In genomic region chr17:77429735-77429984, GRCh38 we compare ENCODE assay signal across 9 cellular contexts.
DNase-seq lines count a peak whose midpoint lies in the region; TF ChIP-seq lines count a peak whose summit lies in the region.
"Had no signal": no experiment of that assay in that cellular context is flagged by ENCODE, and none has a peak within 500 bp of the region (broad histone marks: within the 10 kb centered on the region; RNA-seq: fewer than 3 reads in every experiment).

No MANE protein-coding gene starts in this region.

- H3F3A ChIP-seq in DOHH2 (ENCODE audit: control insufficient read depth, insufficient read depth) (peaks cover 6% of the 10 kb centered on the region), SU-DHL-6 (ENCODE audit: insufficient read depth) (peaks cover 36% of the 10 kb centered on the region)

- H2AFZ ChIP-seq in SU-DHL-6 (ENCODE audit: low read depth, low read length, severe bottlenecking): no peak overlapping the region
- no peak overlapping the region for H2AFZ ChIP-seq in hepatocyte

- H3K36me3 ChIP-seq in DOHH2 (ENCODE audit: control insufficient read depth, low read length) (no peaks in the 10 kb centered on the region), SU-DHL-6 (ENCODE audit: low read length) (no peaks in the 10 kb centered on the region), hepatocyte (replicated peaks; ENCODE audit: insufficient read depth, low read depth) (no peaks in the 10 kb centered on the region), skeletal muscle satellite cell (ENCODE audit: insufficient read depth, low read length) (peaks cover 10% of the 10 kb centered on the region)

- H3K4me1 ChIP-seq in DOHH2 (ENCODE audit: control insufficient read depth, low read length): peaks cover 100% of the 10 kb centered on the region
- peaks cover 86% of the 10 kb centered on the region for H3K4me1 ChIP-seq in hepatocyte (ENCODE audit: insufficient read depth)
- H3K4me1 ChIP-seq in skeletal muscle satellite cell (ENCODE audit: control insufficient read depth, insufficient read depth, low read length): peaks cover 78% of the 10 kb centered on the region

- DNase-seq in hepatocyte (ENCODE audit: low spot score): no peak
- no peak for DNase-seq in AG08395 (ENCODE audit: low spot score)
- DNase-seq in NCI-H2081 treated with DMSO at 0.1 percent for 48 hours (lab: John Stamatoyannopoulos, UW): no peak
- DNase-seq in SKM-1 treated with dmso at 0.1 percent for 144 hours (lab: John Stamatoyannopoulos, UW; ENCODE audit: unreplicated experiment): no peak
- no peak for DNase-seq in DMS153 treated with DMSO at 0.1 percent for 48 hours (lab: John Stamatoyannopoulos, UW; ENCODE audit: unreplicated experiment)

- H3K9me3 ChIP-seq in DOHH2 (ENCODE audit: control insufficient read depth, insufficient read depth, low read length): no peaks in the 10 kb centered on the region
- no peaks in the 10 kb centered on the region for H3K9me3 ChIP-seq in SU-DHL-6 (ENCODE audit: insufficient read depth, low read length)
- H3K9me3 ChIP-seq in hepatocyte (ENCODE audit: low read depth): no peaks in the 10 kb centered on the region
- H3K9me3 ChIP-seq in skeletal muscle satellite cell (replicated peaks; ENCODE audit: low read length): no peaks in the 10 kb centered on the region

- H3K79me2 ChIP-seq in DOHH2 (ENCODE audit: control insufficient read depth, low read length) (peaks cover 11% of the 10 kb centered on the region), SU-DHL-6 (ENCODE audit: insufficient read depth, low read length) (peaks cover 9% of the 10 kb centered on the region; the same call in 1 of the 2 replicates), hepatocyte (peaks cover 88% of the 10 kb centered on the region)

- WGBS in hepatocyte (ENCODE audit: low lambda C conversion rate, missing lambda C conversion rate): 55% methylated on average over 5 of the region's 5 CpGs

- H3K9me2 ChIP-seq in DOHH2 (replicated peaks; ENCODE audit: control insufficient read depth, low read length): no peaks in the 10 kb centered on the region
- H3K9me2 ChIP-seq in SU-DHL-6 (replicated peaks; ENCODE audit: insufficient read depth, low read length): no peaks in the 10 kb centered on the region
- H3K9me2 ChIP-seq in hepatocyte (replicated peaks; ENCODE audit: insufficient read depth): no peaks in the 10 kb centered on the region

- no peaks in the 10 kb centered on the region for H3K27me3 ChIP-seq in DOHH2 (ENCODE audit: control insufficient read depth, low read length)
- H3K27me3 ChIP-seq in SU-DHL-6 (ENCODE audit: low read length): no peaks in the 10 kb centered on the region
- H3K27me3 ChIP-seq in hepatocyte: no peaks in the 10 kb centered on the region
- no peaks in the 10 kb centered on the region for H3K27me3 ChIP-seq in skeletal muscle satellite cell (ENCODE audit: control insufficient read depth, insufficient read depth, low read length)

- no peak for TF ChIP-seq CTCF in DOHH2 (IDR thresholded peaks at IDR 0.05; ENCODE audit: low read depth, low read length, poor library complexity, severe bottlenecking)
- TF ChIP-seq CTCF in SU-DHL-6 (IDR thresholded peaks at IDR 0.05; ENCODE audit: insufficient read depth, low read length, poor library complexity, severe bottlenecking): no peak
- TF ChIP-seq CTCF in hepatocyte (IDR thresholded peaks at IDR 0.05; ENCODE audit: poor library complexity): no peak

- H3K9ac ChIP-seq in SU-DHL-6 (ENCODE audit: low read length) (peak overlapping the region; percentile 25), skeletal muscle satellite cell (ENCODE audit: low read depth, low read length) (peak overlapping the region; percentile 24)

- H3K4me2 ChIP-seq in DOHH2 (ENCODE audit: low read length) (peak overlapping the region; percentile 67), SU-DHL-6 (ENCODE audit: low read depth, low read length, poor library complexity, severe bottlenecking) (peak overlapping the region; percentile 21), hepatocyte (no peak overlapping the region), skeletal muscle satellite cell (ENCODE audit: low read length) (peak overlapping the region; percentile 23)

- no peak overlapping the region for H3K27ac ChIP-seq in DOHH2 (ENCODE audit: low read depth, low read length)
- H3K27ac ChIP-seq in SU-DHL-6 (ENCODE audit: low read depth, low read length): peak overlapping the region; percentile 51
- peak overlapping the region; percentile 72 for H3K27ac ChIP-seq in hepatocyte
- H3K27ac ChIP-seq: epithelial cell of prostate had no signal

- H4K20me1 ChIP-seq in DOHH2 (ENCODE audit: control insufficient read depth, insufficient read depth, low read depth, low read length): no peaks in the 10 kb centered on the region
- H4K20me1 ChIP-seq in SU-DHL-6 (ENCODE audit: low read depth, low read length): no peaks in the 10 kb centered on the region
- H4K20me1 ChIP-seq in hepatocyte (ENCODE audit: insufficient read depth, poor library complexity, severe bottlenecking): peaks cover 54% of the 10 kb centered on the region

- H3K4me3 ChIP-seq in DOHH2 (ENCODE audit: low read length) (peak overlapping the region; percentile 23; the same call in 1 of the 2 replicates), SU-DHL-6 (ENCODE audit: insufficient read depth, low read length, poor library complexity, severe bottlenecking) (no peak overlapping the region), hepatocyte (no peak overlapping the region), skeletal muscle satellite cell (ENCODE audit: low read length) (no peak overlapping the region)
